ENCODE assay signal across 18 cellular contexts in the genomic region with DNA sequence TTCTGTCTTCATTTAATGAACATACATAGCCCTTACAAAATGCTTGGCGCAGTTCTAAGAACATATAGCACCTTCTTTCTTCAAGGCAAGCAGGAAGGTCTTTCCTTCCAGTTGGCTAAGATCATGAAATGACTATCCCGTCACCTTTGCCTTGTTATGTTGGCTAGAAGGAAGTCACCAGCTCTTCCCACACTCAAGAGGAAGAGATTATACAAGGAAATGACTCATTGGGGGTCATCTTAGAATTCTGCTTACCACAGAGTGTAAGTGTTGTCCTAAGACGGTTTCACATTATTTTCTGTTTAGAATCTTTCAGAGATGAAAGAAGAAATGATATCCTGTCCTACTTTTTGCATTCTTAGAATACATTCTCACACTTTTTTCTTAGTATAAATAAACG.
DNase-seq lines count a peak whose midpoint lies in the region; ATAC-seq and TF ChIP-seq lines count a peak whose summit lies in the region.
"Had no signal": no experiment of that assay in that cellular context is flagged by ENCODE, and none has a peak within 500 bp of the region (broad histone marks: within the 10 kb centered on the region; RNA-seq: fewer than 3 reads in every experiment).

No MANE protein-coding gene starts in this region.

- H3K27me3 ChIP-seq in fibroblast of lung (ENCODE audit: control insufficient read depth, insufficient read depth, low read length) = no peaks in the 10 kb centered on the region

- H3K4me1 ChIP-seq in fibroblast of lung (ENCODE audit: control insufficient read depth, extremely low read depth, insufficient read depth, low read length) = no peaks in the 10 kb centered on the region

- H3K4me3 ChIP-seq in fibroblast of lung (replicated peaks in 1 of 4; ENCODE audit: control extremely low read depth in 1 of 4, insufficient read depth in 1 of 4, low read depth in 3 of 4, low read length in 4 of 4) (no peak overlapping the region), coronary artery (no peak overlapping the region)
- H3K4me3 ChIP-seq: SK-N-MC had no signal

- no peak overlapping the region for H3K4me2 ChIP-seq in fibroblast of lung (ENCODE audit: extremely low read depth, insufficient read depth, low read length)

- no peak overlapping the region for H3K4me3 Mint-ChIP-seq in stimulated activated effector memory CD8-positive, alpha-beta T cell treated with anti-CD3 and anti-CD28 coated beads, Interleukin-12 subunit alpha, Interleukin-12 subunit beta, amount 100 ng/mL, for 72 hours
- H3K4me3 Mint-ChIP-seq: stimulated activated naive CD8-positive, alpha-beta T cell treated with anti-CD3 and anti-CD28 coated beads, Interleukin-15, amount 100 ng/mL, for 72 hours had no signal

- peak; percentile 90 for ATAC-seq in stimulated activated effector memory CD8-positive, alpha-beta T cell treated with anti-CD3 and anti-CD28 coated beads, Interleukin-12 subunit alpha, Interleukin-12 subunit beta, amount 100 ng/mL, for 72 hours
- ATAC-seq in GM18498 (IDR thresholded peaks at IDR 0.05; ENCODE audit: unreplicated experiment) (no peak), HG03159 (IDR thresholded peaks at IDR 0.05; ENCODE audit: unreplicated experiment) (no peak)
- ATAC-seq: activated naive CD4-positive, alpha-beta T cell treated with anti-CD3 and anti-CD28 coated beads, Interleukin-2, amount 50 U/mL, for 72 hours; sciatic nerve; stimulated activated naive CD8-positive, alpha-beta T cell treated with anti-CD3 and anti-CD28 coated beads, Interleukin-15, amount 100 ng/mL, for 72 hours had no signal

- H3K9ac ChIP-seq in fibroblast of lung (ENCODE audit: insufficient read depth, low read length) = no peak overlapping the region

- H3K27ac Mint-ChIP-seq in stimulated activated effector memory CD8-positive, alpha-beta T cell treated with anti-CD3 and anti-CD28 coated beads, Interleukin-12 subunit alpha, Interleukin-12 subunit beta, amount 100 ng/mL, for 72 hours = no peak overlapping the region
- H3K27ac Mint-ChIP-seq: activated naive CD4-positive, alpha-beta T cell treated with anti-CD3 and anti-CD28 coated beads, Interleukin-2, amount 50 U/mL, for 72 hours; stimulated activated naive CD8-positive, alpha-beta T cell treated with anti-CD3 and anti-CD28 coated beads, Interleukin-15, amount 100 ng/mL, for 72 hours had no signal

- no peak overlapping the region for H3K27ac ChIP-seq in fibroblast of lung (ENCODE audit: insufficient read depth, low read length)
- no peak overlapping the region for H3K27ac ChIP-seq in coronary artery
- H3K27ac ChIP-seq: 22Rv1, SK-N-MC had no signal

- H3K9me3 Mint-ChIP-seq in stimulated activated effector memory CD8-positive, alpha-beta T cell treated with anti-CD3 and anti-CD28 coated beads, Interleukin-12 subunit alpha, Interleukin-12 subunit beta, amount 100 ng/mL, for 72 hours = peaks cover 10% of the 10 kb centered on the region

- no peak overlapping the region for H2AFZ ChIP-seq in fibroblast of lung (ENCODE audit: low read length)

- H3K36me3 ChIP-seq in fibroblast of lung (ENCODE audit: control insufficient read depth, insufficient read depth, low read length) = no peaks in the 10 kb centered on the region

- no peaks in the 10 kb centered on the region for H3K36me3 Mint-ChIP-seq in stimulated activated effector memory CD8-positive, alpha-beta T cell treated with anti-CD3 and anti-CD28 coated beads, Interleukin-12 subunit alpha, Interleukin-12 subunit beta, amount 100 ng/mL, for 72 hours
- H3K36me3 Mint-ChIP-seq: activated naive CD4-positive, alpha-beta T cell treated with anti-CD3 and anti-CD28 coated beads, Interleukin-2, amount 50 U/mL, for 72 hours had no signal

- TF ChIP-seq CTCF in fibroblast of lung (conservative IDR thresholded peaks at IDR 0.05 in 1 of 2, IDR thresholded peaks at IDR 0.05 in 1 of 2; ENCODE audit: low read depth in 1 of 2, low read length in 2 of 2) (no peak), coronary artery (IDR thresholded peaks at IDR 0.05) (no peak)

- no peaks in the 10 kb centered on the region for H3K79me2 ChIP-seq in fibroblast of lung (ENCODE audit: control insufficient read depth, insufficient read depth, low read length)

- H4K20me1 ChIP-seq in fibroblast of lung (ENCODE audit: control insufficient read depth, extremely low read depth, insufficient read depth, low read length) = no peaks in the 10 kb centered on the region

- DNase-seq in DMS53 (lab: John Stamatoyannopoulos, UW) (peak; percentile 16), DMS53 treated with DMSO at 0.1 percent for 48 hours (lab: John Stamatoyannopoulos, UW; ENCODE audit: unreplicated experiment) (no peak), RKO (ENCODE audit: low spot score) (peak; percentile 20), fibroblast of lung (ENCODE audit: low read depth in 2 of 2) (peak; percentile 26 to 34), coronary artery (ENCODE audit: low spot score) (no peak)
- no peak for DNase-seq in stimulated activated effector memory CD8-positive, alpha-beta T cell treated with anti-CD3 and anti-CD28 coated beads, Interleukin-12 subunit alpha, Interleukin-12 subunit beta, amount 100 ng/mL, for 72 hours (ENCODE audit: low spot score in 2 of 2)
- DNase-seq: activated CD4-positive, CD25-positive, alpha-beta regulatory T cell treated with anti-CD3 and anti-CD28 coated beads, Interleukin-2, amount 50 U/mL, for 72 hours; erythroblast; mammary epithelial cell; NCI-H1048; NCI-H2171; stimulated activated naive CD8-positive, alpha-beta T cell treated with anti-CD3 and anti-CD28 coated beads, Interleukin-15, amount 100 ng/mL, for 72 hours had no signal

- H3K4me1 Mint-ChIP-seq in stimulated activated effector memory CD8-positive, alpha-beta T cell treated with anti-CD3 and anti-CD28 coated beads, Interleukin-12 subunit alpha, Interleukin-12 subunit beta, amount 100 ng/mL, for 72 hours = no peaks in the 10 kb centered on the region
- H3K4me1 Mint-ChIP-seq: stimulated activated naive CD8-positive, alpha-beta T cell treated with anti-CD3 and anti-CD28 coated beads, Interleukin-15, amount 100 ng/mL, for 72 hours had no signal

- H3K9me3 ChIP-seq in fibroblast of lung (ENCODE audit: control insufficient read depth, insufficient read depth, low read depth, low read length) = no peaks in the 10 kb centered on the region

Comparison
In these comparisons a context has a peak if more than half of its experiments do, and no peak if none do; other contexts are left out.
1. DNase-seq: peak in DMS53 (single experiment), RKO (single experiment) and fibroblast of lung (2 of 2); none in DMS53 treated with DMSO at 0.1 percent for 48 hours (single experiment), stimulated activated effector memory CD8-positive, alpha-beta T cell treated with anti-CD3 and anti-CD28 coated beads, Interleukin-12 subunit alpha, Interleukin-12 subunit beta, amount 100 ng/mL, for 72 hours (0 of 2) and coronary artery (single experiment).